ENCODE assay signal across 9 cellular contexts in the genomic region with DNA sequence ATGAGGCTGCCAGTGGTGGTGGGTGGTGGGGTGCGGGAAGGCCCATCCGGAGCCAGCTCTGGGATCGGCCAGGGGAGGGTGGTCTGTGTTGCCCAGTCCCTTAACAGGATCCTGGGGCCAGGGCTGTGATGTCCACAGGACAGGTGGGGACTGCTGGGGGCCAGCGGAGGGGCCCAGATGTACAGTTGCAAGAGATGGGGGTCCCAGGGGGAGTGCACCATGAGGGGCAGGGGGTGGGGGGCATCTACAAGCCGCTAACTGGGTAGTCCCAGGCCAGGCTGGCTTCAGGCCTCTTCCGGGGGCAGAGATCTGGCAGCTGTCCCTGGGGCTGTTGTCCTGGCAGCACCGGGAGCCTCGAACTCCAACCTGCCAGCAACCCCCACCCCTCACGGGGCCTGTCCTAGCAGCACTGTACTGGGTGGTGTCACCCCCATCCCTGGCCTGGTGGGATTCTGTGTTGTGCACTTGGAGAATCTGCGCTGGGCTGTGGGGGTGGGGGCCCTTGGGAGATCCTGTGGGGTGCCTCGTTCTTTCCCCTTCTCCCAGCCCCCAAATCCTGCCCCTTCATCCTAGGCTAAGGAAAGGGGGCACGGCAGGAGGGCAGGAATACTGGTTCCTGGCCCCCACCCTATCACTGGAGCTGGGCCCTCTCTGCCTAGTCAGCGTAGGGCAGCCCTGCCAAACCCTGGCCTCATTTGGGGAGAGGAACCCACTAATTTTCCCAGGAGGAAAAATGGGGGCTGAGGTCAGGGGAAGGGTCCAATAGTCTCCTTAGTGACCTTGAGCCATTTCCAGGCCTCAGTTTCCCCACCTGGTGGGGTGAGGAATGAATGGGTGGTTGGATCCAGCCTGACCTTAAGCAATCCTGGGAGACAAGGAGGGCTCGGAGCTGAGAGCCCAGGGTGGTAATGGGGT. TPM values are rescaled to one million over a fixed set of nuclear protein-coding genes. Genes with fewer than 3 reads are reported as not detected.
A peak's percentile ranks its signal among the peaks of the same experiment; 100 is the strongest.
DNase-seq lines count a peak whose midpoint lies in the region; ATAC-seq, FAIRE-seq and TF ChIP-seq lines count a peak whose summit lies in the region.
"Had no signal": no experiment of that assay in that cellular context is flagged by ENCODE, and none has a peak within 500 bp of the region (broad histone marks: within the 10 kb centered on the region; RNA-seq: fewer than 3 reads in every experiment).

No MANE protein-coding gene starts in this region.

- H3K27ac ChIP-seq in H9 (ENCODE audit: insufficient read length, low read depth, low read length) (no peak overlapping the region), angular gyrus (ENCODE audit: low read depth, low read length) (peak overlapping the region; percentile 96), small intestine (ENCODE audit: low read depth in 1 of 2, low read length in 1 of 2) (peak overlapping the region in 1 of 2 donors; percentile 31)

- H3K27me3 ChIP-seq in H9 (ENCODE audit: insufficient read depth, low read length) (no peaks in the 10 kb centered on the region), small intestine (ENCODE audit: control insufficient read depth in 2 of 2, insufficient read depth in 2 of 2, low read length in 2 of 2) (no peaks in the 10 kb centered on the region)

- H2AK5ac ChIP-seq in H9 (ENCODE audit: insufficient read length, low read length) = no peak overlapping the region

- H2BK5ac ChIP-seq in H9 (ENCODE audit: insufficient read length, low read length) = no peak overlapping the region

- no peak for FAIRE-seq in small intestine (lab: Jason Lieb, UNC)
- FAIRE-seq in GM12892 (lab: Jason Lieb, UNC) = no peak

- no peak overlapping the region for H2BK120ac ChIP-seq in H9 (ENCODE audit: low read depth, low read length, poor library complexity, severe bottlenecking)

- peaks cover 2% of the 10 kb centered on the region; the same call in 1 of the 2 replicates for H3K27me3 Mint-ChIP-seq in H9 (ENCODE audit: low read depth)

- no peak for TF ChIP-seq POLR2A in GM12892 (IDR thresholded peaks at IDR 0.05; ENCODE audit: low read depth, low read length)

- H3K18ac ChIP-seq in H9 (ENCODE audit: insufficient read length, low read depth, low read length) = no peak overlapping the region

- no peaks in the 10 kb centered on the region for H3K36me3 ChIP-seq in small intestine (ENCODE audit: control insufficient read depth in 2 of 2, insufficient read depth in 2 of 2, low read length in 2 of 2)

- no peak overlapping the region for H4K5ac ChIP-seq in H9 (ENCODE audit: insufficient read length, low read depth, low read length)

- H3K14ac ChIP-seq in H9 (ENCODE audit: insufficient read depth, low read length) = no peak overlapping the region

- no CpG with 5 or more reads among the region's 14 CpGs for WGBS in H9 (ENCODE audit: extremely low coverage, insufficient read length, low lambda C conversion rate)
- WGBS in small intestine, 3 donors = 59 to 83% (median 73%) methylated on average over 13 to 14 of the region's 14 CpGs

- no peak overlapping the region for H3K23ac ChIP-seq in H9 (ENCODE audit: insufficient read length, low read depth, low read length)

- no peak overlapping the region for H3T11ph ChIP-seq in H9 (ENCODE audit: low read length)

- no peak overlapping the region for H3K9ac ChIP-seq in H9 (ENCODE audit: extremely low read depth, insufficient read length, low read length)

- no peak overlapping the region for H3K27ac Mint-ChIP-seq in H9

- no peaks in the 10 kb centered on the region for H3K9me3 Mint-ChIP-seq in H9

- H3K9me3 ChIP-seq in H9 (ENCODE audit: control insufficient read depth, low read depth, low read length) (no peaks in the 10 kb centered on the region), iPS-18c (ENCODE audit: control insufficient read depth, insufficient read depth, low read length) (no peaks in the 10 kb centered on the region), small intestine (ENCODE audit: control insufficient read depth, low read depth) (no peaks in the 10 kb centered on the region)

- peak overlapping the region; percentile 61 for H3K4me2 ChIP-seq in H9 (ENCODE audit: insufficient read depth, insufficient read length, low read length)

- no peak for TF ChIP-seq CTCF in H9 (conservative IDR thresholded peaks at IDR 0.05)

- peaks cover 19 to 30% of the 10 kb centered on the region in 2 experiments for H3K4me1 Mint-ChIP-seq in H9

- no peak overlapping the region for H3K4ac ChIP-seq in H9 (ENCODE audit: low read depth, low read length)

- no peak overlapping the region for H3K56ac ChIP-seq in H9 (ENCODE audit: insufficient read length, low read depth, low read length)

- no peak overlapping the region for H2AFZ ChIP-seq in H9 (ENCODE audit: low read length)

- H3K36me3 Mint-ChIP-seq in H9 (ENCODE audit: insufficient read depth in 1 of 3, low read depth in 3 of 3) = no peaks in the 10 kb centered on the region; a peak in 1 of 7 replicates

- no peaks in the 10 kb centered on the region for H3K79me2 ChIP-seq in H9 (ENCODE audit: insufficient read depth, low read length)

- H4K20me1 ChIP-seq in H9 (ENCODE audit: control insufficient read depth, insufficient read depth, insufficient read length) = no peaks in the 10 kb centered on the region

- H2BK15ac ChIP-seq in H9 (ENCODE audit: low read depth, low read length) = no peak overlapping the region

- H2BK12ac ChIP-seq in H9 (ENCODE audit: insufficient read length, low read depth, low read length) = no peak overlapping the region

- DNase-seq in H9 = no peak
- DNase-seq in small intestine = no peak
- no peak for DNase-seq in NCI-H187 (lab: John Stamatoyannopoulos, UW)
- DNase-seq in GM12892 (ENCODE audit: insufficient read length) = no peak
- DNase-seq in NCI-H1092 (lab: John Stamatoyannopoulos, UW) = no peak
- DNase-seq: activated CD4-positive, CD25-positive, alpha-beta regulatory T cell had no signal

- no peaks in the 10 kb centered on the region for H3K79me1 ChIP-seq in H9 (ENCODE audit: insufficient read depth, low read depth, low read length, poor library complexity, severe bottlenecking)

- H3K4me3 Mint-ChIP-seq in H9 = peak overlapping the region; percentile 68 to 79

- peaks cover 7% of the 10 kb centered on the region for H3K23me2 ChIP-seq in H9 (ENCODE audit: insufficient read length, low read depth, low read length, poor library complexity, severe bottlenecking)

- H3K4me3 ChIP-seq in iPS-18c (ENCODE audit: insufficient read depth, low read depth, low read length) (peak overlapping the region; percentile 51), small intestine (ENCODE audit: low read depth in 1 of 2, low read length in 2 of 2) (peak overlapping the region; percentile 50 to 63)

- no peak overlapping the region for H2BK20ac ChIP-seq in H9 (ENCODE audit: low read depth, low read length, poor library complexity, severe bottlenecking)

- H3K4me1 ChIP-seq in H9 (ENCODE audit: insufficient read depth, low read length) = peaks cover 6% of the 10 kb centered on the region; the same call in 1 of the 2 replicates
- peaks cover 0 to 3% of the 10 kb centered on the region in 2 donors for H3K4me1 ChIP-seq in small intestine (ENCODE audit: control insufficient read depth in 2 of 2, insufficient read depth in 1 of 2, low read depth in 1 of 2, low read length in 1 of 2)

- no peak for ATAC-seq in GM18519 (IDR thresholded peaks at IDR 0.05; ENCODE audit: low FRiP score, unreplicated experiment)

- no peak overlapping the region for H4K91ac ChIP-seq in H9 (ENCODE audit: insufficient read length, low read depth, low read length)

- H4K8ac ChIP-seq in H9 (replicated peaks; ENCODE audit: insufficient read length, low read depth, low read length) = no peak overlapping the region

RNA-seq across cellular contexts. Expression of gene MTSS2, which starts 1.4 kb away (rescaled TPM):
- total RNA-seq in H9 (2021) = 41.0 and 42.5 TPM in 2 replicates
- 10 to 100 TPM in 1 of 3 donors, 1 to 10 TPM in 2; 2.9 to 15.2 (median 7.3) TPM for polyA plus RNA-seq in small intestine
- not detected for polyA plus RNA-seq in GM12892 (2012; ENCODE audit: missing spikeins)

RNA-seq across cellular contexts. Expression of gene IL34, which starts 38.0 kb away (rescaled TPM):
- total RNA-seq in H9 (2021) = 4.2 and 4.4 TPM in 2 replicates
- 1 to 10 TPM in 2 of 3 donors, not detected in 1; 1.5 to 6.5 TPM for polyA plus RNA-seq in small intestine
- not detected for polyA plus RNA-seq in GM12892 (2012; ENCODE audit: missing spikeins)
